ENCODE assay signal across 20 cellular contexts in genomic region chr14:96811265-96811664, GRCh38. TPM values are rescaled to one million over a fixed set of nuclear protein-coding genes. Genes with fewer than 3 reads are reported as not detected.
DNase-seq lines count a peak whose midpoint lies in the region; ATAC-seq and TF ChIP-seq lines count a peak whose summit lies in the region.
"Had no signal": no experiment of that assay in that cellular context is flagged by ENCODE, and none has a peak within 500 bp of the region (broad histone marks: within the 10 kb centered on the region; RNA-seq: fewer than 3 reads in every experiment).

No MANE protein-coding gene starts in this region.

- H3K27ac ChIP-seq in foreskin keratinocyte (peak overlapping the region; percentile 10), heart right ventricle (no peak overlapping the region)
- H3K27ac ChIP-seq: HL-60, KMS-11, left lung, parathyroid adenoma, transverse colon had no signal

- 0 out of 2 replicates have a peak, but pooled peaks cover 3% of the 10 kb centered on the region for H3K36me3 Mint-ChIP-seq in HFFc6 (ENCODE audit: low read depth)
- H3K36me3 Mint-ChIP-seq in activated naive CD8-positive, alpha-beta T cell treated with anti-CD3 and anti-CD28 coated beads, Interleukin-2, amount 50 U/mL, for 24 hours (ENCODE audit: low read depth), result peaks cover 31% of the 10 kb centered on the region

- H3K9me3 Mint-ChIP-seq in HFFc6, result no peaks in the 10 kb centered on the region
- no peaks in the 10 kb centered on the region for H3K9me3 Mint-ChIP-seq in activated naive CD8-positive, alpha-beta T cell treated with anti-CD3 and anti-CD28 coated beads, Interleukin-2, amount 50 U/mL, for 24 hours
- H3K9me3 Mint-ChIP-seq: CD8-positive, alpha-beta memory T cell had no signal

- H3K27me3 ChIP-seq in foreskin keratinocyte, result no peaks in the 10 kb centered on the region
- H3K27me3 ChIP-seq in heart right ventricle, result no peaks in the 10 kb centered on the region
- H3K27me3 ChIP-seq: left lung, transverse colon had no signal

- POLR2A ChIA-PET in AG04449 (lab: Yijun Ruan, JAX), result no interaction called here

- no peak overlapping the region for H3K4me3 ChIP-seq in AG04449 (ENCODE audit: low read depth, low read length)
- H3K4me3 ChIP-seq in heart right ventricle, result no peak overlapping the region
- H3K4me3 ChIP-seq: left lung, transverse colon had no signal

- intact Hi-C loops in heart right ventricle (cut with DNase I), result no loop called here
- intact Hi-C loops in head of caudate nucleus (cut with DNase I), result no loop called here

- WGBS in heart right ventricle, 2 donors, result 68 to 93% methylated on average over 2 of the region's 2 CpGs

- H3K36me3 ChIP-seq in heart right ventricle, result no peaks in the 10 kb centered on the region
- H3K36me3 ChIP-seq: left lung, transverse colon had no signal

- DNase-seq in AG04449 (ENCODE audit: low read depth, low spot score) (peak; percentile 9), HFFc6 (peak; percentile 84), astrocyte of the hippocampus (ENCODE audit: low read depth, low spot score) (peak; percentile 40), foreskin keratinocyte (peak; percentile 50 to 83), heart right ventricle (no peak), mucosa of gallbladder (ENCODE audit: low spot score) (no peak), head of caudate nucleus (no peak)
- no peak for DNase-seq in activated naive CD8-positive, alpha-beta T cell treated with anti-CD3 and anti-CD28 coated beads, Interleukin-2, amount 50 U/mL, for 24 hours
- DNase-seq: activated CD4-positive, CD25-positive, alpha-beta regulatory T cell; anterior cingulate cortex; CD8-positive, alpha-beta memory T cell; left lung; NCI-H1092 treated with DMSO at 0.1 percent for 48 hours; stimulated activated CD4-positive, alpha-beta T cell treated with anti-CD3 and anti-CD28 coated beads, Interleukin-12 subunit alpha, Interleukin-12 subunit beta, amount 100 ng/mL, for 4 hours; stimulated activated naive B cell treated with anti-CD40 and anti-IgM and Interleukin-4, amounts not matched to agents 10 μg/mL and 1 μg/mL and 100 μg/mL, for 72 hours; T-helper 2 cell; transverse colon had no signal

- no peaks in the 10 kb centered on the region for H3K4me1 ChIP-seq in foreskin keratinocyte
- H3K4me1 ChIP-seq in heart right ventricle, result peaks cover 0 to 10% (median 0%) of the 10 kb centered on the region in 9 donors
- H3K4me1 ChIP-seq: parathyroid adenoma had no signal

- peak overlapping the region; percentile 70 for H3K4me3 Mint-ChIP-seq in HFFc6
- no peak overlapping the region for H3K4me3 Mint-ChIP-seq in activated naive CD8-positive, alpha-beta T cell treated with anti-CD3 and anti-CD28 coated beads, Interleukin-2, amount 50 U/mL, for 24 hours
- H3K4me3 Mint-ChIP-seq: CD8-positive, alpha-beta memory T cell; stimulated activated naive B cell treated with anti-CD40 and anti-IgM and Interleukin-4, amounts not matched to agents 10 μg/mL and 1 μg/mL and 100 μg/mL, for 72 hours had no signal

- H3K4me1 Mint-ChIP-seq in HFFc6 (ENCODE audit: low read depth), result peaks cover 35% of the 10 kb centered on the region
- peaks cover 40% of the 10 kb centered on the region for H3K4me1 Mint-ChIP-seq in activated naive CD8-positive, alpha-beta T cell treated with anti-CD3 and anti-CD28 coated beads, Interleukin-2, amount 50 U/mL, for 24 hours

- ATAC-seq in foreskin keratinocyte (peak; percentile 92), heart right ventricle (no peak)
- ATAC-seq in activated naive CD8-positive, alpha-beta T cell treated with anti-CD3 and anti-CD28 coated beads, Interleukin-2, amount 50 U/mL, for 24 hours, result no peak
- ATAC-seq: left lung; stimulated activated naive B cell treated with anti-CD40 and anti-IgM and Interleukin-4, amounts not matched to agents 10 μg/mL and 1 μg/mL and 100 μg/mL, for 72 hours had no signal

- TF ChIP-seq CTCF in AG04449 (IDR thresholded peaks at IDR 0.05; ENCODE audit: insufficient read depth, low read length, missing control alignments) (no peak), HFFc6 (IDR thresholded peaks at IDR 0.05) (no peak), foreskin keratinocyte (conservative IDR thresholded peaks at IDR 0.05) (no peak), heart right ventricle (IDR thresholded peaks at IDR 0.05) (no peak)

- H3K27me3 Mint-ChIP-seq in HFFc6 (ENCODE audit: insufficient read depth), result peaks cover 2% of the 10 kb centered on the region
- H3K27me3 Mint-ChIP-seq in activated naive CD8-positive, alpha-beta T cell treated with anti-CD3 and anti-CD28 coated beads, Interleukin-2, amount 50 U/mL, for 24 hours, result no peaks in the 10 kb centered on the region
- H3K27me3 Mint-ChIP-seq: CD8-positive, alpha-beta memory T cell; stimulated activated naive B cell treated with anti-CD40 and anti-IgM and Interleukin-4, amounts not matched to agents 10 μg/mL and 1 μg/mL and 100 μg/mL, for 72 hours had no signal

- CTCF ChIA-PET in AG04449 (lab: Yijun Ruan, JAX), result interaction anchor here (1.0 to 1.5 kb wide), 2 partner anchors 10 to 243 kb away, joined by 3 to 4 read pairs; no protein-coding TSS in a partner anchor

- H3K9me3 ChIP-seq in heart right ventricle, result no peaks in the 10 kb centered on the region
- H3K9me3 ChIP-seq: left lung, transverse colon had no signal

- H3K27ac Mint-ChIP-seq in HFFc6, result peak overlapping the region; percentile 84
- H3K27ac Mint-ChIP-seq in activated naive CD8-positive, alpha-beta T cell treated with anti-CD3 and anti-CD28 coated beads, Interleukin-2, amount 50 U/mL, for 24 hours, result no peak overlapping the region
- H3K27ac Mint-ChIP-seq: stimulated activated naive B cell treated with anti-CD40 and anti-IgM and Interleukin-4, amounts not matched to agents 10 μg/mL and 1 μg/mL and 100 μg/mL, for 72 hours had no signal

RNA-seq across cellular contexts. Expression of gene VRK1, which starts 14.1 kb away (rescaled TPM):
- total RNA-seq in HFFc6 (2021; fragmentation: NEBNext Ultra II Directional; extraction: Animal tissue kit (Norgen Biotek cat#: 25700)), result 10 to 100 TPM; 10.1 to 19.1 (median 17.5) TPM
- total RNA-seq in foreskin keratinocyte (47.2 and 66.4 TPM in 2 replicates), heart right ventricle (1 to 10 TPM; 4.5 to 9.7 (median 7.7) TPM), mucosa of gallbladder (12.1 TPM)
- polyA plus RNA-seq in foreskin keratinocyte (39.9 and 54.1 TPM in 2 replicates), heart right ventricle (1 to 10 TPM; 2.3 to 2.9 TPM)

Comparison
In these comparisons a context has a peak if more than half of its experiments do, and no peak if none do; other contexts are left out.
1. DNase-seq: peak in AG04449 (single experiment), HFFc6 (single experiment), astrocyte of the hippocampus (single experiment) and foreskin keratinocyte (2 of 2); none in heart right ventricle (0 of 2), mucosa of gallbladder (single experiment), activated naive CD8-positive, alpha-beta T cell treated with anti-CD3 and anti-CD28 coated beads, Interleukin-2, amount 50 U/mL, for 24 hours (single experiment) and head of caudate nucleus (0 of 42).